10 cellular contexts compared by ENCODE assay signal in genomic region chr6:52596371-52597028, GRCh38. TPM values are rescaled to one million over a fixed set of nuclear protein-coding genes. Genes with fewer than 3 reads are reported as not detected.
DNase-seq lines count a peak whose midpoint lies in the region; ATAC-seq and TF ChIP-seq lines count a peak whose summit lies in the region.
"Had no signal": no experiment of that assay in that cellular context is flagged by ENCODE, and none has a peak within 500 bp of the region (broad histone marks: within the 10 kb centered on the region; RNA-seq: fewer than 3 reads in every experiment).

No MANE protein-coding gene starts in this region.

- no peaks in the 10 kb centered on the region for H3K9me3 Mint-ChIP-seq in neural progenitor cell
- H3K9me3 Mint-ChIP-seq: activated naive CD8-positive, alpha-beta T cell treated with anti-CD3 and anti-CD28 coated beads, Interleukin-2, amount 10 ng/mL, durations not matched to agents 7 days and 5 days had no signal

- peak overlapping the region; percentile 99 for H2BK20ac ChIP-seq in IMR-90 (ENCODE audit: low read depth, low read length)

- H4K5ac ChIP-seq in IMR-90 (ENCODE audit: low read depth, low read length), result peak overlapping the region; percentile 71

- no peak overlapping the region for H3K27ac Mint-ChIP-seq in neural progenitor cell
- H3K27ac Mint-ChIP-seq: activated naive CD8-positive, alpha-beta T cell treated with anti-CD3 and anti-CD28 coated beads, Interleukin-2, amount 10 ng/mL, durations not matched to agents 7 days and 5 days had no signal

- H3K4me2 ChIP-seq in IMR-90 (ENCODE audit: low read depth, low read length), result peak overlapping the region; percentile 24
- H3K4me2 ChIP-seq in neural progenitor cell, result no peak overlapping the region

- H3K9me3 ChIP-seq in IMR-90 (ENCODE audit: control insufficient read depth, insufficient read depth, low read length) (no peaks in the 10 kb centered on the region), SJCRH30 (replicated peaks) (no peaks in the 10 kb centered on the region), gastroesophageal sphincter (no peaks in the 10 kb centered on the region), stomach smooth muscle (ENCODE audit: control insufficient read depth in 2 of 2, low read length in 2 of 2) (no peaks in the 10 kb centered on the region), neural progenitor cell (ENCODE audit: low read depth) (no peaks in the 10 kb centered on the region)

- H3K14ac ChIP-seq in IMR-90 (replicated peaks; ENCODE audit: low read depth, low read length), result peak overlapping the region; percentile 74

- dilution Hi-C loops in IMR-90 (cut with HindIII; ENCODE audit: low sequenced_read_pairs, unreplicated experiment), result no loop called here

- H2AK5ac ChIP-seq in IMR-90 (ENCODE audit: low read depth, low read length), result peak overlapping the region; percentile 93

- in situ Hi-C loops in IMR-90 (cut with MboI; ENCODE audit: low sequenced_read_pairs), result loop anchor here (5.0 kb wide), 1 partner anchor 179 kb away; no protein-coding TSS in a partner anchor

- peak overlapping the region; percentile 96 for H3K18ac ChIP-seq in IMR-90 (ENCODE audit: low read depth, low read length)

- H3K27me3 Mint-ChIP-seq in neural progenitor cell (ENCODE audit: insufficient read depth, low read depth), result no peaks in the 10 kb centered on the region

- no peaks in the 10 kb centered on the region for H3K36me3 ChIP-seq in IMR-90 (ENCODE audit: control insufficient read depth, insufficient read depth, low read length)
- H3K36me3 ChIP-seq in SJCRH30, result no peaks in the 10 kb centered on the region
- no peaks in the 10 kb centered on the region for H3K36me3 ChIP-seq in gastroesophageal sphincter
- H3K36me3 ChIP-seq in stomach smooth muscle (ENCODE audit: control insufficient read depth in 2 of 2, insufficient read depth in 2 of 2, low read length in 2 of 2), result no peaks in the 10 kb centered on the region
- no peaks in the 10 kb centered on the region for H3K36me3 ChIP-seq in neural progenitor cell

- H3K79me1 ChIP-seq in IMR-90 (ENCODE audit: low read depth in 1 of 2, low read length in 2 of 2), result peaks cover 0 to 10% of the 10 kb centered on the region in 2 experiments; a peak in 1 of 4 replicates

- H2BK5ac ChIP-seq in IMR-90 (ENCODE audit: low read depth, low read length, poor library complexity, severe bottlenecking), result peak overlapping the region; percentile 90

- DNase-seq in IMR-90 (peak; percentile 84), SJCRH30 (peak; percentile 36 to 64), neural progenitor cell (ENCODE audit: low spot score) (no peak)
- DNase-seq: activated naive CD8-positive, alpha-beta T cell treated with anti-CD3 and anti-CD28 coated beads, Interleukin-2, amount 10 ng/mL, durations not matched to agents 7 days and 5 days; erythroblast had no signal

- TF ChIP-seq RAD21 in IMR-90 (IDR thresholded peaks at IDR 0.05; ENCODE audit: low read length), result no peak

- WGBS in IMR-90 (ENCODE audit: extremely low coverage in 2 of 2, insufficient read length in 1 of 2), 2 experiments, result no CpG with 5 or more reads among the region's 2 CpGs
- WGBS in gastroesophageal sphincter (ENCODE audit: low coverage in 1 of 2), 2 donors, result 20 to 50% methylated on average over 1 to 2 of the region's 2 CpGs

- POLR2A ChIA-PET in IMR-90 (lab: Charles Lee; ENCODE audit: unreplicated experiment), result interaction anchor here (0.9 kb wide), 3 partner anchors 20 to 97 kb away, joined by 3 read pairs; no protein-coding TSS in a partner anchor

- no TSS peak for BruUV-seq in IMR-90 (replicated peaks; lab: Mats Ljungman, UMichigan)

- peak overlapping the region; percentile 89 for H4K91ac ChIP-seq in IMR-90 (ENCODE audit: insufficient read depth, low read depth, low read length)

- peaks cover 11% of the 10 kb centered on the region for H3F3A ChIP-seq in neural progenitor cell (ENCODE audit: low read depth)

- CTCF ChIA-PET in IMR-90 (lab: Yijun Ruan, JAX), result interaction anchor here (1.1 to 1.3 kb wide), 2 partner anchors 12 to 45 kb away, joined by 3 read pairs; no protein-coding TSS in a partner anchor

- TF ChIP-seq CTCF in IMR-90 (conservative IDR thresholded peaks at IDR 0.05; ENCODE audit: low read depth, low read length) (no peak), gastroesophageal sphincter (IDR thresholded peaks at IDR 0.05) (no peak), neural progenitor cell (IDR thresholded peaks at IDR 0.05) (no peak)

- no peak overlapping the region for H3K4me3 Mint-ChIP-seq in neural progenitor cell
- H3K4me3 Mint-ChIP-seq: activated naive CD8-positive, alpha-beta T cell treated with anti-CD3 and anti-CD28 coated beads, Interleukin-2, amount 10 ng/mL, durations not matched to agents 7 days and 5 days had no signal

- no peak overlapping the region for H2AFZ ChIP-seq in IMR-90 (replicated peaks; ENCODE audit: low read length, poor library complexity)
- H2AFZ ChIP-seq in neural progenitor cell (replicated peaks), result no peak overlapping the region

- H3K27me3 ChIP-seq in IMR-90 (ENCODE audit: control insufficient read depth, insufficient read depth, low read length) (no peaks in the 10 kb centered on the region), SJCRH30 (no peaks in the 10 kb centered on the region), gastroesophageal sphincter (no peaks in the 10 kb centered on the region), stomach smooth muscle (ENCODE audit: control insufficient read depth in 1 of 2, insufficient read depth in 2 of 2, low read length in 2 of 2) (no peaks in the 10 kb centered on the region), neural progenitor cell (no peaks in the 10 kb centered on the region)

- no peaks in the 10 kb centered on the region for H3K79me2 ChIP-seq in neural progenitor cell (ENCODE audit: low read depth)

- H3K23ac ChIP-seq in IMR-90 (ENCODE audit: low read depth, low read length), result peak overlapping the region; percentile 97

- H3K36me3 Mint-ChIP-seq in neural progenitor cell, result no peaks in the 10 kb centered on the region
- H3K36me3 Mint-ChIP-seq: activated naive CD8-positive, alpha-beta T cell treated with anti-CD3 and anti-CD28 coated beads, Interleukin-2, amount 10 ng/mL, durations not matched to agents 7 days and 5 days had no signal

- H3K56ac ChIP-seq in IMR-90 (ENCODE audit: extremely low read depth, insufficient read depth, low read length), result peak overlapping the region; percentile 90

- H3K27ac ChIP-seq in IMR-90 (ENCODE audit: insufficient read depth, low read length) (peak overlapping the region; percentile 95), SJCRH30 (peak overlapping the region; percentile 89), gastroesophageal sphincter (peak overlapping the region in 3 of 4 donors; percentile 74 to 80 (median 77)), stomach smooth muscle (ENCODE audit: low read length) (peak overlapping the region; percentile 60), neural progenitor cell (no peak overlapping the region)

- H4K20me1 ChIP-seq in IMR-90 (ENCODE audit: insufficient read depth, low read length) (no peaks in the 10 kb centered on the region), neural progenitor cell (ENCODE audit: low read depth) (no peaks in the 10 kb centered on the region)

- intact Hi-C loops in IMR-90 (cut with micrococcal nuclease), result loop anchor here (1.0 kb wide), 1 partner anchor 176 kb away; the partner anchor contains the start of gene EFHC1

- H4K8ac ChIP-seq in IMR-90 (ENCODE audit: low read depth in 2 of 2, low read length in 2 of 2), result peak overlapping the region; percentile 57 to 94

- H3K9ac ChIP-seq in IMR-90 (ENCODE audit: low read depth, low read length) (peak overlapping the region; percentile 49), stomach smooth muscle (ENCODE audit: low read length in 2 of 2) (no peak overlapping the region), neural progenitor cell (no peak overlapping the region)

- H3K4me1 Mint-ChIP-seq in neural progenitor cell, result peaks cover 38% of the 10 kb centered on the region

- H2BK15ac ChIP-seq in IMR-90 (ENCODE audit: low read depth, low read length), result peak overlapping the region; percentile 60

- peak; percentile 5; the same call in 1 of the 2 replicates for ATAC-seq in IMR-90 (ENCODE audit: low read depth)
- no peak for ATAC-seq in gastroesophageal sphincter
- ATAC-seq in GM21717 (IDR thresholded peaks at IDR 0.05; ENCODE audit: unreplicated experiment), result no peak
- ATAC-seq in GM18511 (IDR thresholded peaks at IDR 0.05; ENCODE audit: unreplicated experiment), result no peak
- ATAC-seq: activated CD4-positive, CD25-positive, alpha-beta regulatory T cell treated with anti-CD3 and anti-CD28 coated beads, Interleukin-2, amount 50 U/mL, for 24 hours had no signal

- H3K4me3 ChIP-seq in IMR-90 (ENCODE audit: insufficient read depth, low read depth, low read length) (no peak overlapping the region), SJCRH30 (no peak overlapping the region), gastroesophageal sphincter (no peak overlapping the region), stomach smooth muscle (ENCODE audit: low read length in 2 of 2) (no peak overlapping the region), neural progenitor cell (no peak overlapping the region)

- H3K9me1 ChIP-seq in IMR-90 (ENCODE audit: insufficient read depth, low read length), result peaks cover 16% of the 10 kb centered on the region

- TF ChIP-seq POLR2A in IMR-90 (IDR thresholded peaks at IDR 0.05; ENCODE audit: low read depth, low read length) (peak; percentile 62), gastroesophageal sphincter (IDR thresholded peaks at IDR 0.05) (no peak)

- TF ChIP-seq EP300 in gastroesophageal sphincter (IDR thresholded peaks at IDR 0.05), result no peak

- H2BK120ac ChIP-seq in IMR-90 (ENCODE audit: low read depth, low read length), result peak overlapping the region; percentile 99

- peak overlapping the region; percentile 87 for H3K4ac ChIP-seq in IMR-90 (ENCODE audit: low read depth, low read length)

- peak overlapping the region; percentile 29 for H2AK9ac ChIP-seq in IMR-90 (replicated peaks; ENCODE audit: low read depth, low read length, poor library complexity)

- H3K4me1 ChIP-seq in IMR-90 (ENCODE audit: control insufficient read depth, insufficient read depth, low read length), result peaks cover 23% of the 10 kb centered on the region
- H3K4me1 ChIP-seq in SJCRH30, result peaks cover 35% of the 10 kb centered on the region
- H3K4me1 ChIP-seq in gastroesophageal sphincter, result peaks cover 6 to 48% (median 26%) of the 10 kb centered on the region in 3 donors
- H3K4me1 ChIP-seq in stomach smooth muscle (ENCODE audit: control insufficient read depth, insufficient read depth, low read length), result peaks cover 16% of the 10 kb centered on the region
- peaks cover 10% of the 10 kb centered on the region for H3K4me1 ChIP-seq in neural progenitor cell

RNA-seq across cellular contexts. Expression of gene TRAM2, which starts 19.6 kb away (rescaled TPM):
- 77.2 and 81.1 TPM in 2 replicates for total RNA-seq in IMR-90 (2012; rRNA removed)
- 94.2 and 95.7 TPM in 2 replicates for polyA plus RNA-seq in IMR-90 (2012; rRNA removed)
- polyA plus RNA-seq in IMR-90 (2012; cell fraction: cytosol; rRNA removed), result 51.8 and 52.7 TPM in 2 replicates
- 86.8 and 207 TPM in 2 replicates for polyA plus RNA-seq in IMR-90 (2012; cell fraction: nucleus; rRNA removed; ENCODE audit: low replicate concordance)
- total RNA-seq in SJCRH30 (2014; rRNA removed; shearing (Covaris generic)), result 28.4 and 28.8 TPM in 2 replicates
- total RNA-seq in gastroesophageal sphincter, result 10 to 100 TPM; 16.7 to 34.2 (median 25.0) TPM
- 12.3 and 15.5 TPM in 2 replicates for total RNA-seq in neural progenitor cell (ENCODE audit: low replicate concordance)
